9 cellular contexts compared by ENCODE assay signal in genomic region chr7:128910569-128910945, GRCh38. TPM values are rescaled to one million over a fixed set of nuclear protein-coding genes. Genes with fewer than 3 reads are reported as not detected.
DNase-seq lines count a peak whose midpoint lies in the region; ATAC-seq, FAIRE-seq and TF ChIP-seq lines count a peak whose summit lies in the region.
"Had no signal": no experiment of that assay in that cellular context is flagged by ENCODE, and none has a peak within 500 bp of the region (broad histone marks: within the 10 kb centered on the region; RNA-seq: fewer than 3 reads in every experiment).

KCP (minus strand) TSS chr7:128910709; CDS start chr7:128910676, 33 bp downstream.

- intact Hi-C loops in left ventricle myocardium inferior (cut with micrococcal nuclease) (no loop called here), pancreas (cut with DNase I) (no loop called here)

- DNase-seq in BE2C (no peak), WERI-Rb-1 (no peak), left ventricle myocardium inferior (no peak), pancreas (peak in 2 of 6 donors; percentile 11 to 50), SKM-1 treated with dmso at 0.1 percent for 144 hours (lab: John Stamatoyannopoulos, UW; ENCODE audit: unreplicated experiment) (no peak), cerebellum (ENCODE audit: low spot score) (no peak), NCI-H1694 treated with DMSO at 0.1 percent for 48 hours (lab: John Stamatoyannopoulos, UW) (no peak)
- DNase-seq: NCI-H187 had no signal

- 28 to 38% methylated on average over 17 to 34 of the region's 34 CpGs for WGBS in pancreas, 2 donors

- FAIRE-seq in pancreas (lab: Jason Lieb, UNC), result no peak

- H3K4me1 ChIP-seq in BE2C (peaks cover 10% of the 10 kb centered on the region), left ventricle myocardium inferior (peaks cover 23% of the 10 kb centered on the region), pancreas (no peaks in the 10 kb centered on the region)

- H3K36me3 ChIP-seq in BE2C (no peaks in the 10 kb centered on the region), WERI-Rb-1 (no peaks in the 10 kb centered on the region), left ventricle myocardium inferior (no peaks in the 10 kb centered on the region), pancreas (no peaks in the 10 kb centered on the region)

- ATAC-seq in pancreas, result peak in 3 of 4 donors; percentile 19 to 47 (median 35)
- no peak for ATAC-seq in esophagus mucosa

- H3K4me3 ChIP-seq in BE2C (ENCODE audit: low read depth, low read length) (peak within 1 kb of the TSS; percentile 58), WERI-Rb-1 (ENCODE audit: low read depth, low read length) (no peak within 1 kb of the TSS), left ventricle myocardium inferior (peak within 1 kb of the TSS; percentile 53), pancreas (peak within 1 kb of the TSS in 3 of 4 donors; percentile 1 to 27 (median 10))

- H3K27ac ChIP-seq in WERI-Rb-1, result peak within 1 kb of the TSS; percentile 32
- peak within 1 kb of the TSS; percentile 19 for H3K27ac ChIP-seq in left ventricle myocardium inferior (replicated peaks)
- H3K27ac ChIP-seq in pancreas, result peak within 1 kb of the TSS in 1 of 4 donors; percentile 8

- TF ChIP-seq CTCF in BE2C (IDR thresholded peaks at IDR 0.05; ENCODE audit: low read depth, low read length) (no peak), WERI-Rb-1 (IDR thresholded peaks at IDR 0.05; ENCODE audit: low read depth, low read length) (no peak), left ventricle myocardium inferior (IDR thresholded peaks at IDR 0.05; ENCODE audit: borderline replicate concordance) (no peak), pancreas (IDR thresholded peaks at IDR 0.05) (no peak)

- H3K9me3 ChIP-seq in BE2C (no peaks in the 10 kb centered on the region), WERI-Rb-1 (ENCODE audit: severe bottlenecking) (no peaks in the 10 kb centered on the region), left ventricle myocardium inferior (replicated peaks) (no peaks in the 10 kb centered on the region), pancreas (no peaks in the 10 kb centered on the region)

- H3K27me3 ChIP-seq in BE2C, result no peaks in the 10 kb centered on the region
- no peaks in the 10 kb centered on the region for H3K27me3 ChIP-seq in WERI-Rb-1 (ENCODE audit: insufficient read depth, low read depth, severe bottlenecking)
- H3K27me3 ChIP-seq in left ventricle myocardium inferior (ENCODE audit: low read depth), result peaks cover 88% of the 10 kb centered on the region
- no peaks in the 10 kb centered on the region for H3K27me3 ChIP-seq in pancreas

RNA-seq across cellular contexts. Expression of gene KCP, which starts in this region (rescaled TPM):
- 5.7 TPM for polyA plus RNA-seq in BE2C (2012; ENCODE audit: insufficient read depth, insufficient read length, low read depth)
- total RNA-seq in left ventricle myocardium inferior, result 0.19 TPM
- total RNA-seq in pancreas, result under 1 TPM; 0.08 to 0.46 (median 0.30) TPM
- polyA plus RNA-seq in pancreas, result under 1 TPM; 0.33 to 0.95 TPM
- 1.8 TPM for total RNA-seq in esophagus mucosa
- total RNA-seq in cerebellum, result 3.4 TPM

Comparison
In these comparisons a context has a peak if more than half of its experiments do, and no peak if none do; other contexts are left out.
1. Peak in ATAC-seq and H3K4me3 ChIP-seq in pancreas; RNA of the gene not detected or under 1 TPM.